19 cellular contexts compared by ENCODE assay signal in genomic region chr20:41076776-41077175, GRCh38. TPM values are rescaled to one million over a fixed set of nuclear protein-coding genes. Genes with fewer than 3 reads are reported as not detected.
DNase-seq lines count a peak whose midpoint lies in the region; ATAC-seq and TF ChIP-seq lines count a peak whose summit lies in the region.
"Had no signal": no experiment of that assay in that cellular context is flagged by ENCODE, and none has a peak within 500 bp of the region (broad histone marks: within the 10 kb centered on the region; RNA-seq: fewer than 3 reads in every experiment).

No MANE protein-coding gene starts in this region.

- TF ChIP-seq CTCF in SK-N-SH (IDR thresholded peaks at IDR 0.05) = no peak
- TF ChIP-seq CTCF in KMS-11 (conservative IDR thresholded peaks at IDR 0.05; ENCODE audit: low read depth, low read length) = no peak
- no peak for TF ChIP-seq CTCF in activated CD8-positive, alpha-beta T cell treated with anti-CD3 and anti-CD28 coated beads for 36 hours (IDR thresholded peaks at IDR 0.05)
- no peak for TF ChIP-seq CTCF in mesothelial cell of epicardium (IDR thresholded peaks at IDR 0.05; ENCODE audit: unreplicated experiment)
- no peak for TF ChIP-seq CTCF in colonic mucosa (IDR thresholded peaks at IDR 0.05)

- peaks cover 23% of the 10 kb centered on the region for H3K36me3 Mint-ChIP-seq in activated CD8-positive, alpha-beta T cell treated with anti-CD3 and anti-CD28 coated beads for 36 hours (ENCODE audit: low read depth)
- H3K36me3 Mint-ChIP-seq in mesothelial cell of epicardium = peaks cover 26% of the 10 kb centered on the region

- H3K9me3 Mint-ChIP-seq in activated CD8-positive, alpha-beta T cell treated with anti-CD3 and anti-CD28 coated beads for 36 hours = no peaks in the 10 kb centered on the region
- H3K9me3 Mint-ChIP-seq in mesothelial cell of epicardium = no peaks in the 10 kb centered on the region

- H4K20me1 ChIP-seq in SK-N-SH (ENCODE audit: insufficient read depth) = peaks cover 9% of the 10 kb centered on the region
- peaks cover 27% of the 10 kb centered on the region for H4K20me1 ChIP-seq in KMS-11 (ENCODE audit: insufficient read depth)

- DNase-seq in SK-N-SH = no peak
- DNase-seq in activated CD8-positive, alpha-beta T cell treated with anti-CD3 and anti-CD28 coated beads for 36 hours = no peak
- no peak for DNase-seq in mesothelial cell of epicardium (ENCODE audit: low spot score in 2 of 2, unreplicated experiment in 2 of 2)
- no peak for DNase-seq in NK-92 treated with Interleukin-12 subunit alpha and Interleukin-12 subunit beta, amount 100 ng/mL, for 24 hours (lab: John Stamatoyannopoulos, UW)
- DNase-seq in colonic mucosa = no peak
- no peak for DNase-seq in ureter (ENCODE audit: low spot score)
- DNase-seq: activated effector memory CD4-positive, alpha-beta T cell treated with Interleukin-2 at 50 U/mL for 16 hours; body of pancreas; DMS 273 treated with DMSO at 0.1 percent for 48 hours; hippocampal formation; NCI-H1436; NCI-H2171 treated with DMSO at 0.1 percent for 48 hours; NCI-H748 treated with DMSO at 0.1 percent for 48 hours; Peyer's patch; small intestine; stimulated activated CD4-positive, alpha-beta T cell treated with anti-CD3 and anti-CD28 coated beads, Interleukin-4, amount 100 ng/mL, for 1 hour had no signal

- H3K27me3 ChIP-seq in SK-N-SH (ENCODE audit: insufficient read depth) = no peaks in the 10 kb centered on the region
- no peaks in the 10 kb centered on the region for H3K27me3 ChIP-seq in KMS-11 (ENCODE audit: insufficient read depth, low read depth)
- no peaks in the 10 kb centered on the region for H3K27me3 ChIP-seq in colonic mucosa
- H3K27me3 ChIP-seq: body of pancreas, Peyer's patch had no signal

- 91% methylated on average over 4 of the region's 4 CpGs for WGBS in SK-N-SH (ENCODE audit: low lambda C conversion rate)

- CTCF ChIA-PET in SK-N-SH (lab: Yijun Ruan, JAX) = interaction anchor here (0.8 to 1.0 kb wide), 2 partner anchors 11 to 19 kb away, joined by 3 to 6 read pairs; no protein-coding TSS in a partner anchor
- CTCF ChIA-PET in activated CD8-positive, alpha-beta T cell treated with anti-CD3 and anti-CD28 coated beads for 36 hours (lab: Charles Lee) = interaction anchor here (0.8 to 4.1 kb wide), 5 partner anchors 18 to 89 kb away, joined by 3 to 32 read pairs (median 3); no protein-coding TSS in a partner anchor

- no peak for ATAC-seq in SK-N-SH treated with all-trans-retinoic acid at 6 μM for 48 hours
- peak; percentile 37 for ATAC-seq in activated CD8-positive, alpha-beta T cell treated with anti-CD3 and anti-CD28 coated beads for 36 hours
- ATAC-seq: body of pancreas had no signal

- H3K4me1 ChIP-seq in SK-N-SH (ENCODE audit: control insufficient read depth in 1 of 2, insufficient read depth in 2 of 2, low read depth in 1 of 2, low read length in 1 of 2) (peaks cover 28 to 41% of the 10 kb centered on the region in 2 experiments), KMS-11 (ENCODE audit: low read depth, poor library complexity, severe bottlenecking) (peaks cover 100% of the 10 kb centered on the region), colonic mucosa (peaks cover 14% of the 10 kb centered on the region)

- no peak overlapping the region for H3K4me3 ChIP-seq in SK-N-SH (ENCODE audit: low read depth in 2 of 2, low read length in 1 of 2)
- H3K4me3 ChIP-seq in KMS-11 (IDR thresholded peaks at IDR 0.05; ENCODE audit: insufficient read depth, low read depth, low read length) = no peak overlapping the region
- H3K4me3 ChIP-seq in colonic mucosa = no peak overlapping the region
- H3K4me3 ChIP-seq: body of pancreas, Peyer's patch had no signal

- H3K79me2 ChIP-seq in SK-N-SH (ENCODE audit: insufficient read depth) (peaks cover 77% of the 10 kb centered on the region), KMS-11 (ENCODE audit: insufficient read depth, low read depth) (peaks cover 80% of the 10 kb centered on the region)

- H3F3A ChIP-seq in SK-N-SH (replicated peaks; ENCODE audit: insufficient read depth) = peaks cover 23% of the 10 kb centered on the region

- no peaks in the 10 kb centered on the region for H3K9me2 ChIP-seq in SK-N-SH

- peaks cover 59% of the 10 kb centered on the region for H3K4me1 Mint-ChIP-seq in activated CD8-positive, alpha-beta T cell treated with anti-CD3 and anti-CD28 coated beads for 36 hours (ENCODE audit: low read depth)
- peaks cover 60% of the 10 kb centered on the region for H3K4me1 Mint-ChIP-seq in mesothelial cell of epicardium

- TF ChIP-seq RAD21 in SK-N-SH (IDR thresholded peaks at IDR 0.05; ENCODE audit: low read length) = no peak

- H2AFZ ChIP-seq in SK-N-SH (ENCODE audit: low read depth) = no peak overlapping the region
- no peak overlapping the region for H2AFZ ChIP-seq in KMS-11 (ENCODE audit: low read depth)

- H3K9me3 ChIP-seq in SK-N-SH (no peaks in the 10 kb centered on the region), colonic mucosa (no peaks in the 10 kb centered on the region)
- H3K9me3 ChIP-seq: body of pancreas, Peyer's patch had no signal

- H3K9ac ChIP-seq in SK-N-SH (no peak overlapping the region), KMS-11 (no peak overlapping the region), colonic mucosa (ENCODE audit: low read depth in 2 of 2, low read length in 2 of 2) (no peak overlapping the region)

- H3K4me2 ChIP-seq in SK-N-SH (0 out of 2 replicates have a peak overlapping the region, but pooled peaks have one; percentile 7), KMS-11 (peak overlapping the region; percentile 58; the same call in 1 of the 2 replicates)

- H3K27ac ChIP-seq in SK-N-SH (ENCODE audit: low read depth in 2 of 2, low read length in 1 of 2) = peak overlapping the region in 1 of 2 experiments; percentile 71; a peak in 1 of 4 replicates
- H3K27ac ChIP-seq in KMS-11 = peak overlapping the region; percentile 15; the same call in 1 of the 2 replicates
- H3K27ac ChIP-seq in colonic mucosa = no peak overlapping the region
- H3K27ac ChIP-seq: 22Rv1, Peyer's patch had no signal

- no peak for TF ChIP-seq EP300 in SK-N-SH (IDR thresholded peaks at IDR 0.05; ENCODE audit: borderline replicate concordance in 1 of 2, low read depth in 1 of 2, low read length in 1 of 2)

- H3K36me3 ChIP-seq in SK-N-SH (replicated peaks in 1 of 2; ENCODE audit: control insufficient read depth in 1 of 2, insufficient read depth in 2 of 2, low read length in 1 of 2) = peaks cover 46 to 53% of the 10 kb centered on the region in 2 experiments
- H3K36me3 ChIP-seq in KMS-11 (ENCODE audit: insufficient read depth) = 0 out of 2 replicates have a peak, but pooled peaks cover 4% of the 10 kb centered on the region
- H3K36me3 ChIP-seq in colonic mucosa = no peaks in the 10 kb centered on the region

- intact Hi-C loops in activated CD8-positive, alpha-beta T cell treated with anti-CD3 and anti-CD28 coated beads for 36 hours (cut with micrococcal nuclease) = no loop called here
- intact Hi-C loops in colonic mucosa (cut with DNase I) = no loop called here

- no peaks in the 10 kb centered on the region for H3K27me3 Mint-ChIP-seq in activated CD8-positive, alpha-beta T cell treated with anti-CD3 and anti-CD28 coated beads for 36 hours
- no peaks in the 10 kb centered on the region for H3K27me3 Mint-ChIP-seq in mesothelial cell of epicardium (ENCODE audit: low read depth)

- no peak overlapping the region for H3K4me3 Mint-ChIP-seq in activated CD8-positive, alpha-beta T cell treated with anti-CD3 and anti-CD28 coated beads for 36 hours
- no peak overlapping the region for H3K4me3 Mint-ChIP-seq in mesothelial cell of epicardium

- H3K27ac Mint-ChIP-seq in activated CD8-positive, alpha-beta T cell treated with anti-CD3 and anti-CD28 coated beads for 36 hours = peak overlapping the region; percentile 44
- H3K27ac Mint-ChIP-seq in mesothelial cell of epicardium = peak overlapping the region; percentile 81

- POLR2A ChIA-PET in SK-N-SH (lab: Yijun Ruan, JAX) = no interaction called here
- POLR2A ChIA-PET in activated CD8-positive, alpha-beta T cell treated with anti-CD3 and anti-CD28 coated beads for 36 hours (lab: Charles Lee) = interaction anchor here (0.6 to 1.4 kb wide), 3 partner anchors 15 to 90 kb away, joined by 3 to 4 read pairs (median 4); partner anchors contain the start of gene PLCG1

TF ChIP-seq in SK-N-SH, 30 proteins besides CTCF, POLR2A, EP300 and RAD21:
- TF ChIP-seq SIN3A (IDR thresholded peaks at IDR 0.05; ENCODE audit: borderline replicate concordance, low read depth, low read length) = no peak

TF ChIP-seq in SK-N-SH treated with all-trans-retinoic acid at 6 μM for 48 hours, 23 proteins besides CTCF, POLR2A, EP300 and RAD21:
- TF ChIP-seq CSDC2 (CRISPR knock-in tag; IDR thresholded peaks at IDR 0.05) = no peak
- TF ChIP-seq PPARA (CRISPR knock-in tag; IDR thresholded peaks at IDR 0.05; ENCODE audit: borderline replicate concordance) = no peak
- TF ChIP-seq TCF4 (CRISPR knock-in tag; IDR thresholded peaks at IDR 0.05; ENCODE audit: borderline replicate concordance) = no peak
- TF ChIP-seq OSR1 (CRISPR knock-in tag; IDR thresholded peaks at IDR 0.05) = no peak
- no peak for TF ChIP-seq SNAI2 (CRISPR knock-in tag; IDR thresholded peaks at IDR 0.05)
- TF ChIP-seq ARNTL (CRISPR knock-in tag; IDR thresholded peaks at IDR 0.05; ENCODE audit: borderline replicate concordance, low read depth) = no peak
- TF ChIP-seq ESRRG (CRISPR knock-in tag; IDR thresholded peaks at IDR 0.05) = no peak

RNA-seq across cellular contexts. Expression of gene TOP1, which starts 48.2 kb away (rescaled TPM):
- polyA plus RNA-seq in SK-N-SH (2012; rRNA removed) = 8.9 and 11.9 TPM in 2 replicates
- 16.8 and 20.3 TPM in 2 replicates for polyA plus RNA-seq in SK-N-SH (2012; cell fraction: cytosol; rRNA removed)
- 9.4 and 16.9 TPM in 2 replicates for polyA plus RNA-seq in SK-N-SH (2012; cell fraction: nucleus; rRNA removed)
- 10 to 100 TPM; 81.0 to 81.1 TPM for total RNA-seq in activated CD8-positive, alpha-beta T cell treated with anti-CD3 and anti-CD28 coated beads for 36 hours
- total RNA-seq in mesothelial cell of epicardium (76.0 to 78.6 TPM (median 76.7 TPM) in 3 replicates), colonic mucosa (10 to 100 TPM; 80.6 to 85.5 TPM), ureter (54.5 TPM)
